28 cellular contexts compared by ENCODE assay signal in genomic region chr15:64146041-64146440, GRCh38. TPM values are rescaled to one million over a fixed set of nuclear protein-coding genes. Genes with fewer than 3 reads are reported as not detected.
DNase-seq lines count a peak whose midpoint lies in the region; ATAC-seq, FAIRE-seq and TF ChIP-seq lines count a peak whose summit lies in the region.
"Had no signal": no experiment of that assay in that cellular context is flagged by ENCODE, and none has a peak within 500 bp of the region (broad histone marks: within the 10 kb centered on the region; RNA-seq: fewer than 3 reads in every experiment).

No MANE protein-coding gene starts in this region.

- TF ChIP-seq EP300 in GM12878 (IDR thresholded peaks at IDR 0.05; ENCODE audit: borderline replicate concordance in 1 of 2, control insufficient read depth in 1 of 2, low read depth in 2 of 2, low read length in 2 of 2): no peak
- TF ChIP-seq EP300 in sigmoid colon (IDR thresholded peaks at IDR 0.05): no peak

- TF ChIP-seq CTCF in BE2C (IDR thresholded peaks at IDR 0.05; ENCODE audit: low read depth, low read length) (no peak), GM12878 (IDR thresholded peaks at IDR 0.05 in 2 of 3, conservative IDR thresholded peaks at IDR 0.05 in 1 of 3; ENCODE audit: control insufficient read depth in 2 of 3, extremely low read depth in 1 of 3, insufficient read depth in 1 of 3, low read depth in 3 of 3, low read length in 3 of 3) (no peak), heart right ventricle (IDR thresholded peaks at IDR 0.05) (no peak), sigmoid colon (IDR thresholded peaks at IDR 0.05) (no peak)

- ATAC-seq in GM12878 (no peak), heart right ventricle (peak; percentile 76 to 94 (median 88)), HG03354 (IDR thresholded peaks at IDR 0.05; ENCODE audit: poor library complexity, severe bottlenecking, unreplicated experiment) (no peak), GM18498 (IDR thresholded peaks at IDR 0.05; ENCODE audit: unreplicated experiment) (no peak), HG03571 (IDR thresholded peaks at IDR 0.05; ENCODE audit: unreplicated experiment) (no peak)
- ATAC-seq: stimulated activated effector memory CD8-positive, alpha-beta T cell treated with anti-CD3 and anti-CD28 coated beads, Interleukin-12 subunit alpha, Interleukin-12 subunit beta, amount 100 ng/mL, for 72 hours had no signal

- SMC1A ChIA-PET in GM12878 (lab: Charles Lee; ENCODE audit: uncharacterized antibody, unreplicated experiment): interaction anchor here (1.1 to 1.7 kb wide), 3 partner anchors 14 to 227 kb away, joined by 3 to 4 read pairs (median 3); no protein-coding TSS in a partner anchor

- no peaks in the 10 kb centered on the region for H3K79me2 ChIP-seq in GM12878 (ENCODE audit: control insufficient read depth, insufficient read depth, low read length)
- H3K79me2 ChIP-seq: parathyroid adenoma had no signal

- no peaks in the 10 kb centered on the region for H4K20me1 ChIP-seq in GM12878 (ENCODE audit: control insufficient read depth, insufficient read depth)

- CTCF ChIA-PET in GM12878 (lab: Yijun Ruan, JAX): interaction anchor here (0.7 to 5.3 kb wide), 7 partner anchors 9 to 80 kb away, joined by 4 to 98 read pairs (median 6); partner anchors contain the start of genes CIAO2A and PPIB

- H3K27me3 ChIP-seq in BE2C: no peaks in the 10 kb centered on the region
- no peaks in the 10 kb centered on the region for H3K27me3 ChIP-seq in GM12878 (replicated peaks in 1 of 2; ENCODE audit: control insufficient read depth in 2 of 2, insufficient read depth in 2 of 2, low read length in 1 of 2)
- H3K27me3 ChIP-seq in heart right ventricle: peaks cover 0 to 9% (median 0%) of the 10 kb centered on the region in 7 donors
- H3K27me3 ChIP-seq in sigmoid colon: peaks cover 2 to 9% (median 4%) of the 10 kb centered on the region in 3 donors
- H3K27me3 ChIP-seq: right lobe of liver had no signal

- H3K9ac ChIP-seq in GM12878 (ENCODE audit: control insufficient read depth, insufficient read depth, low read length): no peak overlapping the region
- H3K9ac ChIP-seq: parathyroid adenoma had no signal

- BruUV-seq in GM12878 (replicated peaks; lab: Mats Ljungman, UMichigan): no TSS peak

- H3K4me1 ChIP-seq in BE2C: peaks cover 11% of the 10 kb centered on the region
- H3K4me1 ChIP-seq in GM12878 (ENCODE audit: control insufficient read depth, insufficient read depth, low read length): peaks cover 52% of the 10 kb centered on the region
- peaks cover 3 to 28% (median 13%) of the 10 kb centered on the region in 9 donors for H3K4me1 ChIP-seq in heart right ventricle
- H3K4me1 ChIP-seq in sigmoid colon: peaks cover 0 to 1% (median under 1%) of the 10 kb centered on the region in 4 donors
- H3K4me1 ChIP-seq: parathyroid adenoma, uterus had no signal

- RAD21 ChIA-PET in GM12878 (lab: Charles Lee; ENCODE audit: unreplicated experiment): interaction anchor here (1.2 to 3.2 kb wide), 3 partner anchors 8 to 53 kb away, joined by 4 to 29 read pairs (median 15); partner anchors contain the start of genes CIAO2A and SNX1

- H3K27ac ChIP-seq in GM12878 (ENCODE audit: control insufficient read depth, insufficient read depth): peak overlapping the region; percentile 92
- peak overlapping the region in 9 of 10 donors; percentile 26 to 70 (median 65) for H3K27ac ChIP-seq in heart right ventricle
- no peak overlapping the region for H3K27ac ChIP-seq in sigmoid colon
- H3K27ac ChIP-seq: epithelial cell of prostate, parathyroid adenoma, right lobe of liver, suprapubic skin, uterus had no signal

- POLR2A ChIA-PET in GM12878 (lab: Charles Lee): interaction anchor here (0.8 to 3.0 kb wide), 6 partner anchors 12 to 56 kb away, joined by 3 to 17 read pairs (median 7); partner anchors contain the start of genes CIAO2A and SNX1

- no peak for TF ChIP-seq RAD21 in GM12878 (IDR thresholded peaks at IDR 0.05; ENCODE audit: insufficient read depth, low read depth, low read length)

- intact Hi-C loops in GM12878 (cut with micrococcal nuclease; ENCODE audit: unreplicated experiment): no loop called here
- intact Hi-C loops in heart right ventricle (cut with DNase I): no loop called here
- intact Hi-C loops in sigmoid colon (cut with DNase I): no loop called here

- in situ Hi-C loops in GM12878 (cut with MboI): no loop called here

- H2AFZ ChIP-seq in GM12878 (ENCODE audit: control insufficient read depth, low read depth, low read length): no peak overlapping the region
- H2AFZ ChIP-seq: parathyroid adenoma had no signal

- FAIRE-seq in GM12878 (lab: Jason Lieb, UNC): no peak
- FAIRE-seq: A204.1 had no signal

- no peak for TF ChIP-seq POLR2A in GM12878 (IDR thresholded peaks at IDR 0.05; ENCODE audit: low read depth, low read length)
- TF ChIP-seq POLR2A in sigmoid colon (IDR thresholded peaks at IDR 0.05): no peak

- peaks cover 5% of the 10 kb centered on the region; the same call in 1 of the 2 replicates for H3K36me3 ChIP-seq in BE2C
- H3K36me3 ChIP-seq in GM12878 (ENCODE audit: control insufficient read depth in 2 of 2, insufficient read depth in 2 of 2, low read length in 1 of 2): peaks cover 5 to 11% of the 10 kb centered on the region in 2 experiments
- peaks cover 0 to 56% (median 21%) of the 10 kb centered on the region in 9 donors for H3K36me3 ChIP-seq in heart right ventricle
- peaks cover 0 to 43% (median 7%) of the 10 kb centered on the region in 4 donors for H3K36me3 ChIP-seq in sigmoid colon
- H3K36me3 ChIP-seq: uterus had no signal

- 98% methylated on average over 6 of the region's 6 CpGs for WGBS in GM12878 (ENCODE audit: insufficient coverage, insufficient replicate concordance, low lambda C conversion rate, missing lambda C conversion rate)
- 31 to 50% methylated on average over 6 of the region's 6 CpGs for WGBS in heart right ventricle, 2 donors
- 87 to 89% methylated on average over 6 of the region's 6 CpGs for WGBS in sigmoid colon, 2 donors

- no peak overlapping the region for H3K4me2 ChIP-seq in GM12878 (ENCODE audit: control insufficient read depth, insufficient read depth)

- H3K9me3 ChIP-seq in BE2C (no peaks in the 10 kb centered on the region), GM12878 (replicated peaks; ENCODE audit: control insufficient read depth, insufficient read depth, low read length) (no peaks in the 10 kb centered on the region), heart right ventricle (no peaks in the 10 kb centered on the region), sigmoid colon (no peaks in the 10 kb centered on the region)
- H3K9me3 ChIP-seq: right lobe of liver, suprapubic skin, uterus had no signal

- no peak overlapping the region; the same call in 1 of the 2 replicates for H3K4me3 ChIP-seq in BE2C (ENCODE audit: low read depth, low read length)
- no peak overlapping the region for H3K4me3 ChIP-seq in GM12878
- H3K4me3 ChIP-seq in heart right ventricle: no peak overlapping the region
- no peak overlapping the region for H3K4me3 ChIP-seq in sigmoid colon
- H3K4me3 ChIP-seq: lung, right lobe of liver, suprapubic skin, uterus had no signal

- DNase-seq in BE2C: peak; percentile 50
- DNase-seq in GM12878 (ENCODE audit: low read depth, low spot score): no peak
- peak; percentile 58 to 72 for DNase-seq in heart right ventricle
- peak; percentile 59 for DNase-seq in sigmoid colon
- no peak for DNase-seq in kidney glomerular epithelial cell (lab: John Stamatoyannopoulos, UW)
- DNase-seq: activated CD4-positive, alpha-beta T cell treated with anti-CD3 and anti-CD28 coated beads for 4 hours; activated gamma-delta T cell; activated T-cell treated with anti-CD3 and anti-CD28 coated beads, Interleukin-2, amount 50 U/mL, for 1 hour; cerebellar nuclear complex; DMS53; effector CD4-positive, alpha-beta T cell; GOT3; islet precursor cell; NCI-H1930; NCI-H526 treated with DMSO at 0.1 percent for 48 hours; stimulated activated CD4-positive, alpha-beta T cell treated with anti-CD3 and anti-CD28 coated beads, Interleukin-12 subunit alpha, Interleukin-12 subunit beta, amount 100 ng/mL, for 4 hours; stimulated activated CD4-positive, alpha-beta T cell treated with anti-CD3 and anti-CD28 coated beads, Interleukin-4, amount 100 ng/mL, for 1 hour; uterus had no signal

RNA-seq across cellular contexts. Expression of gene SNX22, which starts 5.5 kb away (rescaled TPM):
- 2.1 TPM for polyA plus RNA-seq in BE2C (2012; ENCODE audit: insufficient read depth, insufficient read length, low read depth)
- total RNA-seq in GM12878 (2013; cell fraction: nucleolus; rRNA removed): 19.1 and 22.5 TPM in 2 replicates
- 23.2 and 25.7 TPM in 2 replicates for total RNA-seq in GM12878 (2014; rRNA removed)
- 11.1 and 12.2 TPM in 2 replicates for total RNA-seq in GM12878 (2014; rRNA removed; fragmentation: Illumina TruSeq; extraction: Trizol)
- total RNA-seq in GM12878 (2021): 23.2 and 26.1 TPM in 2 replicates
- polyA plus RNA-seq in GM12878 (2011; ENCODE audit: low read depth): 3.8 TPM
- 3.2 and 4.4 TPM in 2 replicates for polyA plus RNA-seq in GM12878 (2011; rRNA removed)
- polyA plus RNA-seq in GM12878 (2011; cell fraction: cytosol; rRNA removed): 8.4 and 9.9 TPM in 2 replicates
- polyA plus RNA-seq in GM12878 (2011; cell fraction: nucleus; rRNA removed): 40.5 and 42.5 TPM in 2 replicates
- 7.4 and 8.1 TPM in 2 replicates for polyA plus RNA-seq in GM12878 (2012)
- 6.6 and 10.4 TPM in 2 replicates for polyA plus RNA-seq in GM12878 (2014; fragmentation: Illumina TruSeq; extraction: Trizol)
- 1 to 10 TPM; 6.3 to 6.8 TPM for polyA plus RNA-seq in GM12878 (2014; fragmentation: Nextera tagmentation; extraction: Ambion mirVana)
- polyA plus RNA-seq in GM12878 (2014; rRNA removed): 26.1 and 29.0 TPM in 2 replicates
- 1 to 10 TPM; 6.4 to 6.9 TPM for polyA plus RNA-seq in GM12878 (2016; fragmentation: Nextera tagmentation; extraction: Ambion mirVana)
- 6.1 and 10.1 TPM in 2 replicates for polyA minus RNA-seq in GM12878 (2011; rRNA and poly(A)+ RNA removed)
- 1.6 and 2.0 TPM in 2 replicates for polyA minus RNA-seq in GM12878 (2011; cell fraction: cytosol; rRNA and poly(A)+ RNA removed)
- 13.7 and 25.9 TPM in 2 replicates for polyA minus RNA-seq in GM12878 (2011; cell fraction: nucleus; rRNA and poly(A)+ RNA removed)
- total RNA-seq in heart right ventricle: 10 to 100 TPM in 1 of 10 donors, 1 to 10 TPM in 6, under 1 TPM in 3; 0.66 to 10.0 (median 1.6) TPM
- polyA plus RNA-seq in heart right ventricle: 1 to 10 TPM; 1.4 to 9.3 TPM
- total RNA-seq in sigmoid colon: under 1 TPM in 3 of 4 donors, not detected in 1; under 0.01 to 0.95 (median 0.83) TPM
- 1 to 10 TPM in 1 of 3 donors, under 1 TPM in 1, not detected in 1; 0.23 to 8.4 TPM for polyA plus RNA-seq in sigmoid colon

RNA-seq across cellular contexts. Expression of gene PPIB, which starts 16.8 kb away (rescaled TPM):
- 1,035 TPM for polyA plus RNA-seq in BE2C (2012; ENCODE audit: insufficient read depth, insufficient read length, low read depth)
- 92.7 and 97.9 TPM in 2 replicates for total RNA-seq in GM12878 (2013; cell fraction: nucleolus; rRNA removed)
- total RNA-seq in GM12878 (2014; rRNA removed): 336 and 349 TPM in 2 replicates
- total RNA-seq in GM12878 (2014; rRNA removed; fragmentation: Illumina TruSeq; extraction: Trizol): 401 and 446 TPM in 2 replicates
- 404 and 424 TPM in 2 replicates for total RNA-seq in GM12878 (2021)
- polyA plus RNA-seq in GM12878 (2011; ENCODE audit: low read depth): 388 TPM
- 281 and 344 TPM in 2 replicates for polyA plus RNA-seq in GM12878 (2011; rRNA removed)
- polyA plus RNA-seq in GM12878 (2011; cell fraction: cytosol; rRNA removed): 359 and 447 TPM in 2 replicates
- polyA plus RNA-seq in GM12878 (2011; cell fraction: nucleus; rRNA removed): 184 and 201 TPM in 2 replicates
- polyA plus RNA-seq in GM12878 (2012): 477 and 571 TPM in 2 replicates
- 284 and 570 TPM in 2 replicates for polyA plus RNA-seq in GM12878 (2014; fragmentation: Illumina TruSeq; extraction: Trizol)
- 100 to 1,000 TPM; 831 to 858 TPM for polyA plus RNA-seq in GM12878 (2014; fragmentation: Nextera tagmentation; extraction: Ambion mirVana)
- polyA plus RNA-seq in GM12878 (2014; rRNA removed): 393 and 399 TPM in 2 replicates
- polyA plus RNA-seq in GM12878 (2016; fragmentation: Nextera tagmentation; extraction: Ambion mirVana): 100 to 1,000 TPM; 915 to 936 TPM
- 248 and 256 TPM in 2 replicates for polyA minus RNA-seq in GM12878 (2011; rRNA and poly(A)+ RNA removed)
- polyA minus RNA-seq in GM12878 (2011; cell fraction: cytosol; rRNA and poly(A)+ RNA removed): 100 and 121 TPM in 2 replicates
- polyA minus RNA-seq in GM12878 (2011; cell fraction: nucleus; rRNA and poly(A)+ RNA removed): 23.7 and 44.3 TPM in 2 replicates
- 100 to 1,000 TPM in 3 of 10 donors, 10 to 100 TPM in 7; 60.3 to 178 (median 83.7) TPM for total RNA-seq in heart right ventricle
- polyA plus RNA-seq in heart right ventricle: 100 to 1,000 TPM; 237 to 600 TPM
- 100 to 1,000 TPM; 154 to 232 (median 183) TPM for total RNA-seq in sigmoid colon
- 100 to 1,000 TPM; 162 to 647 (median 169) TPM for polyA plus RNA-seq in sigmoid colon

RNA-seq across cellular contexts. Expression of gene SNX1, which starts 50.3 kb away (rescaled TPM):
- 120 TPM for polyA plus RNA-seq in BE2C (2012; ENCODE audit: insufficient read depth, insufficient read length, low read depth)
- total RNA-seq in GM12878 (2013; cell fraction: nucleolus; rRNA removed): 73.0 and 74.8 TPM in 2 replicates
- total RNA-seq in GM12878 (2014; rRNA removed) (31.7 and 47.7 TPM in 2 replicates), GM12878 (2014; rRNA removed; fragmentation: Illumina TruSeq; extraction: Trizol) (60.4 and 62.5 TPM in 2 replicates), GM12878 (2021) (107 and 115 TPM in 2 replicates), heart right ventricle (100 to 1,000 TPM in 3 of 10 donors, 10 to 100 TPM in 7; 80.8 to 110 (median 96.0) TPM), sigmoid colon (10 to 100 TPM; 74.5 to 88.1 (median 81.5) TPM)
- polyA plus RNA-seq in GM12878 (2011; ENCODE audit: low read depth): 35.5 TPM
- polyA plus RNA-seq in GM12878 (2011; rRNA removed) (97.7 and 107 TPM in 2 replicates), GM12878 (2014; fragmentation: Illumina TruSeq; extraction: Trizol) (92.2 and 97.0 TPM in 2 replicates), GM12878 (2014; fragmentation: Nextera tagmentation; extraction: Ambion mirVana) (10 to 100 TPM; 17.8 to 32.3 TPM), GM12878 (2014; rRNA removed) (79.8 and 95.7 TPM in 2 replicates), GM12878 (2016; fragmentation: Nextera tagmentation; extraction: Ambion mirVana) (100 to 1,000 TPM; 113 TPM), heart right ventricle (10 to 100 TPM; 44.9 to 47.9 TPM), sigmoid colon (10 to 100 TPM; 70.3 to 86.7 (median 70.9) TPM)
- 86.6 and 101 TPM in 2 replicates for polyA plus RNA-seq in GM12878 (2011; cell fraction: cytosol; rRNA removed)
- polyA plus RNA-seq in GM12878 (2011; cell fraction: nucleus; rRNA removed): 133 and 168 TPM in 2 replicates
- 58.2 and 60.8 TPM in 2 replicates for polyA plus RNA-seq in GM12878 (2012)
- 70.5 and 78.2 TPM in 2 replicates for polyA minus RNA-seq in GM12878 (2011; rRNA and poly(A)+ RNA removed)
- 24.1 and 30.9 TPM in 2 replicates for polyA minus RNA-seq in GM12878 (2011; cell fraction: cytosol; rRNA and poly(A)+ RNA removed)
- polyA minus RNA-seq in GM12878 (2011; cell fraction: nucleus; rRNA and poly(A)+ RNA removed): 29.1 and 41.5 TPM in 2 replicates

RNA-seq across cellular contexts. Expression of gene CIAO2A, which starts 52.4 kb away (rescaled TPM):
- 66.6 TPM for polyA plus RNA-seq in BE2C (2012; ENCODE audit: insufficient read depth, insufficient read length, low read depth)
- total RNA-seq in GM12878 (2013; cell fraction: nucleolus; rRNA removed): 28.6 and 31.7 TPM in 2 replicates
- total RNA-seq in GM12878 (2014; rRNA removed) (169 and 200 TPM in 2 replicates), GM12878 (2014; rRNA removed; fragmentation: Illumina TruSeq; extraction: Trizol) (159 and 160 TPM in 2 replicates), GM12878 (2021) (94.5 and 101 TPM in 2 replicates), heart right ventricle (10 to 100 TPM; 36.4 to 65.6 (median 52.3) TPM), sigmoid colon (10 to 100 TPM; 24.7 to 51.7 (median 42.2) TPM)
- 57.0 TPM for polyA plus RNA-seq in GM12878 (2011; ENCODE audit: low read depth)
- polyA plus RNA-seq in GM12878 (2011; rRNA removed) (209 and 341 TPM in 2 replicates), GM12878 (2014; fragmentation: Illumina TruSeq; extraction: Trizol) (132 and 138 TPM in 2 replicates), GM12878 (2014; fragmentation: Nextera tagmentation; extraction: Ambion mirVana) (100 to 1,000 TPM; 264 to 303 TPM), GM12878 (2014; rRNA removed) (164 and 198 TPM in 2 replicates), GM12878 (2016; fragmentation: Nextera tagmentation; extraction: Ambion mirVana) (100 to 1,000 TPM; 399 to 400 TPM), heart right ventricle (100 to 1,000 TPM in 1 of 2 donors, 10 to 100 TPM in 1; 62.2 to 118 TPM), sigmoid colon (100 to 1,000 TPM; 118 to 339 (median 223) TPM)
- 67.5 and 68.0 TPM in 2 replicates for polyA plus RNA-seq in GM12878 (2011; cell fraction: cytosol; rRNA removed)
- 38.7 and 42.2 TPM in 2 replicates for polyA plus RNA-seq in GM12878 (2011; cell fraction: nucleus; rRNA removed)
- 108 and 116 TPM in 2 replicates for polyA plus RNA-seq in GM12878 (2012)
- polyA minus RNA-seq in GM12878 (2011; rRNA and poly(A)+ RNA removed): 15.3 and 17.4 TPM in 2 replicates
- polyA minus RNA-seq in GM12878 (2011; cell fraction: cytosol; rRNA and poly(A)+ RNA removed): 13.8 and 19.2 TPM in 2 replicates
- polyA minus RNA-seq in GM12878 (2011; cell fraction: nucleus; rRNA and poly(A)+ RNA removed): 7.9 and 11.5 TPM in 2 replicates

Comparison
In these comparisons a context has a peak if more than half of its experiments do, and no peak if none do; other contexts are left out.
1. DNase-seq: peak in BE2C (single experiment), heart right ventricle (2 of 2) and sigmoid colon (single experiment); none in GM12878 (single experiment) and kidney glomerular epithelial cell (single experiment).
2. ATAC-seq: peak in heart right ventricle (8 of 8); none in GM12878 (single experiment), HG03354 (single experiment), GM18498 (single experiment) and HG03571 (single experiment).
3. H3K27ac ChIP-seq: peak in GM12878 (single experiment) and heart right ventricle (9 of 10); none in sigmoid colon (0 of 4).